In the genomic region with DNA sequence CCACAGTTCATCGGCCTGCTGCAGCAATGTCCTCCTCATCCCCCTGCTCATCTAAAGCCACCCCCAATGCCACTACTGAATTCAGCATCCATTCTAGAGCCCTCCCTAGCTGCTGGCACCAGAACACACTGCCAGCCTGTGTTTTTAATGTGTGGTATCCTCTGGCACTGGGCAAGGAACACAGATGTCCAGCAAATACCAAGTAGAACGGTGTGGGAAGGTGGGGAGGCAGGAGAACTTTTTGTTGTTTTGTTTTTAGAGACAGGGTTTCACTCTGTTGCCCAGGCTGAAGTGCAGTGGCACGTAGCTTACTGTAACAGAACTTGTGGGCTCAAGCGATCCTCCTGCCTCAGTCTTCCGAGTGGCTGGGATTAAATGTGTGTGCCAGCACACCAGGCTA, we compare ENCODE assay signal across 19 cellular contexts. TPM values are rescaled to one million over a fixed set of nuclear protein-coding genes. Genes with fewer than 3 reads are reported as not detected.
A peak's percentile ranks its signal among the peaks of the same experiment; 100 is the strongest.
DNase-seq lines count a peak whose midpoint lies in the region; ATAC-seq and TF ChIP-seq lines count a peak whose summit lies in the region.
"Had no signal": no experiment of that assay in that cellular context is flagged by ENCODE, and none has a peak within 500 bp of the region (broad histone marks: within the 10 kb centered on the region; RNA-seq: fewer than 3 reads in every experiment).

No MANE protein-coding gene starts in this region.

- H3K4me3 Mint-ChIP-seq in natural killer cell treated with Interleukin-12 subunit alpha and Interleukin-12 subunit beta and Interleukin-15 and Interleukin-18, amount 100 ng/mL, for 72 hours: no peak overlapping the region
- H3K4me3 Mint-ChIP-seq: CD4-positive, alpha-beta memory T cell had no signal

- no peak for TF ChIP-seq POLR2A in breast epithelium (IDR thresholded peaks at IDR 0.05)

- in situ Hi-C loops in mammary epithelial cell (cut with MboI; ENCODE audit: low sequenced_read_pairs in 2 of 2): no loop called here
- in situ Hi-C loops in KBM-7 (cut with MboI; ENCODE audit: low pct_unique_long_range_greater_than_20kb, low sequenced_read_pairs): no loop called here

- POLR2A ChIA-PET in RWPE1 (lab: Yijun Ruan, JAX; ENCODE audit: low non-redundant PET): no interaction called here

- H3K27ac ChIP-seq in breast epithelium: peak overlapping the region; percentile 40 to 44
- no peak overlapping the region for H3K27ac ChIP-seq in mammary epithelial cell (ENCODE audit: insufficient read depth, low read depth, low read length)
- peak overlapping the region; percentile 21 for H3K27ac ChIP-seq in RWPE1
- H3K27ac ChIP-seq in parathyroid adenoma: peak overlapping the region; percentile 92
- H3K27ac ChIP-seq: BLaER1 had no signal

- DNase-seq in breast epithelium (ENCODE audit: low spot score in 2 of 2) (no peak), mammary epithelial cell (no peak), RWPE1 (ENCODE audit: low spot score) (no peak), KBM-7 (no peak), GM19238 (ENCODE audit: insufficient read length, low spot score) (no peak)
- no peak for DNase-seq in natural killer cell treated with Interleukin-12 subunit alpha and Interleukin-12 subunit beta and Interleukin-15 and Interleukin-18, amount 100 ng/mL, for 72 hours (ENCODE audit: low spot score)
- DNase-seq: ACHN; CD4-positive, alpha-beta memory T cell; GOT3; Kasumi-1; NCI-H1694 treated with DMSO at 0.1 percent for 48 hours; NCI-H2081 treated with DMSO at 0.1 percent for 48 hours; NCI-H2171 treated with DMSO at 0.1 percent for 48 hours; NCI-H526; SHP77 had no signal

- H3K27me3 ChIP-seq in breast epithelium (no peaks in the 10 kb centered on the region), mammary epithelial cell (ENCODE audit: insufficient read depth, low read length) (no peaks in the 10 kb centered on the region), parathyroid adenoma (ENCODE audit: control insufficient read depth, insufficient read depth, low read length) (no peaks in the 10 kb centered on the region)
- H3K27me3 ChIP-seq: BLaER1 had no signal

- TF ChIP-seq CTCF in breast epithelium (IDR thresholded peaks at IDR 0.05) (no peak), mammary epithelial cell (conservative IDR thresholded peaks at IDR 0.05 in 1 of 2, IDR thresholded peaks at IDR 0.05 in 1 of 2; ENCODE audit: extremely low read depth in 1 of 2, insufficient read depth in 1 of 2, low read depth in 1 of 2, low read length in 2 of 2) (no peak), RWPE1 (conservative IDR thresholded peaks at IDR 0.05; ENCODE audit: low read depth) (no peak), parathyroid adenoma (IDR thresholded peaks at IDR 0.05) (no peak)

- no peak for ATAC-seq in natural killer cell treated with Interleukin-12 subunit alpha and Interleukin-12 subunit beta and Interleukin-15 and Interleukin-18, amount 100 ng/mL, for 72 hours

- intact Hi-C loops in breast epithelium (cut with DNase I; ENCODE audit: low total_unique reads) (no loop called here), mammary epithelial cell (cut with micrococcal nuclease) (no loop called here)

- peaks cover 0 to 3% of the 10 kb centered on the region in 2 donors for H3K4me1 ChIP-seq in breast epithelium
- peaks cover under 1% of the 10 kb centered on the region for H3K4me1 ChIP-seq in mammary epithelial cell (ENCODE audit: insufficient read depth, low read length)
- peaks cover 33% of the 10 kb centered on the region for H3K4me1 ChIP-seq in parathyroid adenoma

- H3K4me3 ChIP-seq in breast epithelium (no peak overlapping the region), mammary epithelial cell (replicated peaks in 1 of 3; ENCODE audit: insufficient read depth in 1 of 3, low read depth in 2 of 3, low read length in 3 of 3) (no peak overlapping the region), parathyroid adenoma (ENCODE audit: low read depth, low read length) (no peak overlapping the region)
- H3K4me3 ChIP-seq: BLaER1 had no signal

- H3K36me3 Mint-ChIP-seq in natural killer cell treated with Interleukin-12 subunit alpha and Interleukin-12 subunit beta and Interleukin-15 and Interleukin-18, amount 100 ng/mL, for 72 hours: no peaks in the 10 kb centered on the region

- peaks cover 18% of the 10 kb centered on the region for H3K79me2 ChIP-seq in mammary epithelial cell (ENCODE audit: insufficient read depth, low read length)
- no peaks in the 10 kb centered on the region for H3K79me2 ChIP-seq in parathyroid adenoma

- no TSS peak for BruUV-seq in mammary epithelial cell (replicated peaks; lab: Mats Ljungman, UMichigan)

- no peaks in the 10 kb centered on the region for H3K27me3 Mint-ChIP-seq in natural killer cell treated with Interleukin-12 subunit alpha and Interleukin-12 subunit beta and Interleukin-15 and Interleukin-18, amount 100 ng/mL, for 72 hours
- H3K27me3 Mint-ChIP-seq: CD4-positive, alpha-beta memory T cell had no signal

- peaks cover 6 to 14% of the 10 kb centered on the region in 2 donors for H3K4me1 Mint-ChIP-seq in natural killer cell treated with Interleukin-12 subunit alpha and Interleukin-12 subunit beta and Interleukin-15 and Interleukin-18, amount 100 ng/mL, for 72 hours (ENCODE audit: low read depth in 2 of 2)

- H3K9me3 ChIP-seq in breast epithelium (no peaks in the 10 kb centered on the region), mammary epithelial cell (replicated peaks; ENCODE audit: insufficient read depth, low read length) (no peaks in the 10 kb centered on the region), parathyroid adenoma (ENCODE audit: control insufficient read depth, low read length) (no peaks in the 10 kb centered on the region)
- H3K9me3 ChIP-seq: BLaER1 had no signal

- CTCF ChIA-PET in mammary epithelial cell (lab: Charles Lee; ENCODE audit: low non-redundant PET): no interaction called here
- CTCF ChIA-PET in RWPE1 (lab: Yijun Ruan, JAX): no interaction called here

- H3K27ac Mint-ChIP-seq in natural killer cell treated with Interleukin-12 subunit alpha and Interleukin-12 subunit beta and Interleukin-15 and Interleukin-18, amount 100 ng/mL, for 72 hours: no peak overlapping the region

- no peaks in the 10 kb centered on the region for H4K20me1 ChIP-seq in mammary epithelial cell (ENCODE audit: insufficient read depth, low read length)

- dilution Hi-C loops in mammary epithelial cell (cut with HindIII; ENCODE audit: low sequenced_read_pairs): no loop called here

- H3K4me2 ChIP-seq in mammary epithelial cell (ENCODE audit: insufficient read depth, low read depth, low read length): no peak overlapping the region
- H3K4me2 ChIP-seq in parathyroid adenoma (ENCODE audit: low read length): peak overlapping the region; percentile 30
- H3K4me2 ChIP-seq: BLaER1 had no signal

- H3K36me3 ChIP-seq in breast epithelium (peaks cover 7% of the 10 kb centered on the region), mammary epithelial cell (ENCODE audit: insufficient read depth, low read length) (peaks cover 15% of the 10 kb centered on the region), parathyroid adenoma (ENCODE audit: control insufficient read depth, insufficient read depth, low read length) (no peaks in the 10 kb centered on the region)

- H2AFZ ChIP-seq in mammary epithelial cell (ENCODE audit: low read depth, low read length): no peak overlapping the region
- H2AFZ ChIP-seq in parathyroid adenoma: no peak overlapping the region

- no peak overlapping the region for H3K9ac ChIP-seq in mammary epithelial cell (ENCODE audit: insufficient read depth, low read length)
- no peak overlapping the region for H3K9ac ChIP-seq in parathyroid adenoma
- H3K9ac ChIP-seq: BLaER1 had no signal

- whole genome bisulfite sequencing in mammary epithelial cell (ENCODE audit: low coverage, missing lambda C conversion rate): 27% methylated on average over 5 of the region's 5 CpGs

- no peaks in the 10 kb centered on the region for H3K9me3 Mint-ChIP-seq in natural killer cell treated with Interleukin-12 subunit alpha and Interleukin-12 subunit beta and Interleukin-15 and Interleukin-18, amount 100 ng/mL, for 72 hours
- H3K9me3 Mint-ChIP-seq: CD4-positive, alpha-beta memory T cell had no signal

RNA-seq across cellular contexts. Expression of a gene that starts 4.7 kb away (rescaled TPM):
- 10 to 100 TPM; 24.5 to 66.9 (median 54.1) TPM for total RNA-seq in breast epithelium
- 10 to 100 TPM; 12.3 to 14.6 TPM for total RNA-seq in mammary epithelial cell
- polyA plus RNA-seq in mammary epithelial cell: 15.9 TPM
- 19.3 TPM for polyA minus RNA-seq in mammary epithelial cell
- total RNA-seq in natural killer cell treated with Interleukin-12 subunit alpha and Interleukin-12 subunit beta and Interleukin-15 and Interleukin-18, amount 100 ng/mL, for 72 hours: 10 to 100 TPM; 11.0 to 15.7 TPM

RNA-seq across cellular contexts. Expression of a gene that starts 22.7 kb away (rescaled TPM):
- 10 to 100 TPM in 2 of 3 donors, 1 to 10 TPM in 1; 1.1 to 35.3 (median 27.9) TPM for total RNA-seq in breast epithelium
- under 1 TPM; 0.16 to 0.17 TPM for total RNA-seq in mammary epithelial cell
- 0.90 TPM for polyA plus RNA-seq in mammary epithelial cell
- not detected for polyA minus RNA-seq in mammary epithelial cell
- 1 to 10 TPM; 2.5 to 5.0 TPM for total RNA-seq in natural killer cell treated with Interleukin-12 subunit alpha and Interleukin-12 subunit beta and Interleukin-15 and Interleukin-18, amount 100 ng/mL, for 72 hours
- total RNA-seq: CD4-positive, alpha-beta memory T cell; Daoy; RPMI7951 had no signal

RNA-seq across cellular contexts. Expression of a gene that starts 29.0 kb away (rescaled TPM):
- 10 to 100 TPM; 27.4 to 28.5 (median 28.3) TPM for total RNA-seq in breast epithelium
- 10 to 100 TPM; 10.2 to 14.5 TPM for total RNA-seq in mammary epithelial cell
- polyA plus RNA-seq in mammary epithelial cell: 5.5 TPM
- 2.2 TPM for polyA minus RNA-seq in mammary epithelial cell
- total RNA-seq in natural killer cell treated with Interleukin-12 subunit alpha and Interleukin-12 subunit beta and Interleukin-15 and Interleukin-18, amount 100 ng/mL, for 72 hours: 10 to 100 TPM; 18.7 to 19.5 TPM

RNA-seq across cellular contexts. Expression of a gene that starts 32.0 kb away (rescaled TPM):
- 1 to 10 TPM; 1.9 to 4.0 (median 3.6) TPM for total RNA-seq in breast epithelium
- 1 to 10 TPM; 2.0 to 2.3 TPM for total RNA-seq in mammary epithelial cell
- polyA plus RNA-seq in mammary epithelial cell: 1.3 TPM
- polyA minus RNA-seq in mammary epithelial cell: 5.6 TPM
- total RNA-seq in natural killer cell treated with Interleukin-12 subunit alpha and Interleukin-12 subunit beta and Interleukin-15 and Interleukin-18, amount 100 ng/mL, for 72 hours: 1 to 10 TPM in 1 of 2 donors, under 1 TPM in 1; 0.83 to 1.4 TPM

RNA-seq across cellular contexts. Expression of a gene that starts 38.4 kb away (rescaled TPM):
- total RNA-seq in breast epithelium (10 to 100 TPM; 34.2 to 46.1 (median 35.1) TPM), mammary epithelial cell (10 to 100 TPM; 42.8 to 50.2 TPM)
- 79.6 TPM for polyA plus RNA-seq in mammary epithelial cell
- polyA minus RNA-seq in mammary epithelial cell: 39.5 TPM
- 10 to 100 TPM; 62.7 to 76.1 TPM for total RNA-seq in natural killer cell treated with Interleukin-12 subunit alpha and Interleukin-12 subunit beta and Interleukin-15 and Interleukin-18, amount 100 ng/mL, for 72 hours
